12 cellular contexts compared by ENCODE assay signal in genomic region chr11:36360833-36361232, GRCh38.
A peak's percentile ranks its signal among the peaks of the same experiment; 100 is the strongest.
DNase-seq lines count a peak whose midpoint lies in the region; ATAC-seq and TF ChIP-seq lines count a peak whose summit lies in the region.
"Had no signal": no experiment of that assay in that cellular context is flagged by ENCODE, and none has a peak within 500 bp of the region (broad histone marks: within the 10 kb centered on the region; RNA-seq: fewer than 3 reads in every experiment).

No MANE protein-coding gene starts in this region.

- H3K4me3 ChIP-seq in breast epithelium, result no peak overlapping the region
- H3K4me3 ChIP-seq in SJSA1, result no peak overlapping the region
- no peak overlapping the region for H3K4me3 ChIP-seq in vagina
- H3K4me3 ChIP-seq: adrenal gland had no signal

- CTCF ChIA-PET in MCF 10A (lab: Yijun Ruan, JAX), result interaction anchor here (1.3 kb wide), 1 partner anchor 118 kb away, joined by 5 read pairs; no protein-coding TSS in a partner anchor

- no peak for DNase-seq in MCF 10A (ENCODE audit: unreplicated experiment)
- no peak for DNase-seq in breast epithelium (ENCODE audit: low spot score in 2 of 2)
- DNase-seq in SJSA1 (ENCODE audit: low read depth in 1 of 2, low spot score in 2 of 2), result peak in 1 of 2 experiments; percentile 48
- no peak for DNase-seq in foreskin keratinocyte
- no peak for DNase-seq in vagina (ENCODE audit: extremely low spot score in 2 of 2)
- no peak for DNase-seq in mucosa of gallbladder (ENCODE audit: low spot score)
- DNase-seq: activated CD8-positive, alpha-beta memory T cell treated with anti-CD3 and anti-CD28 coated beads, Interleukin-2, amount 50 U/mL, for 48 hours; adrenal gland; NCI-H1105 treated with DMSO at 0.1 percent for 48 hours; NCI-H510A treated with DMSO at 0.1 percent for 48 hours had no signal

- H3K36me3 ChIP-seq in breast epithelium (no peaks in the 10 kb centered on the region), SJSA1 (no peaks in the 10 kb centered on the region), vagina (no peaks in the 10 kb centered on the region)
- H3K36me3 ChIP-seq: adrenal gland had no signal

- no peak for TF ChIP-seq CTCF in MCF 10A (IDR thresholded peaks at IDR 0.05; ENCODE audit: unreplicated experiment)
- TF ChIP-seq CTCF in breast epithelium (IDR thresholded peaks at IDR 0.05), result no peak
- no peak for TF ChIP-seq CTCF in foreskin keratinocyte (conservative IDR thresholded peaks at IDR 0.05)
- TF ChIP-seq CTCF in vagina (IDR thresholded peaks at IDR 0.05), result no peak

- H3K4me1 ChIP-seq in breast epithelium (no peaks in the 10 kb centered on the region), SJSA1 (replicated peaks) (peaks cover 61% of the 10 kb centered on the region), foreskin keratinocyte (peaks cover 45% of the 10 kb centered on the region), vagina (peaks cover 54% of the 10 kb centered on the region)

- no peaks in the 10 kb centered on the region for H3K27me3 ChIP-seq in breast epithelium
- no peaks in the 10 kb centered on the region for H3K27me3 ChIP-seq in SJSA1 (replicated peaks)
- H3K27me3 ChIP-seq in foreskin keratinocyte, result no peaks in the 10 kb centered on the region
- no peaks in the 10 kb centered on the region for H3K27me3 ChIP-seq in vagina

- POLR2A ChIA-PET in MCF 10A (lab: Yijun Ruan, JAX), result interaction anchor here (0.8 kb wide), 1 partner anchor 95 kb away, joined by 3 read pairs; no protein-coding TSS in a partner anchor

- ATAC-seq in foreskin keratinocyte, result no peak
- no peak for ATAC-seq in GM21786 (IDR thresholded peaks at IDR 0.05; ENCODE audit: unreplicated experiment)
- no peak for ATAC-seq in HG03342 (IDR thresholded peaks at IDR 0.05; ENCODE audit: unreplicated experiment)

- H3K4me3 Mint-ChIP-seq in MCF 10A (ENCODE audit: unreplicated experiment), result no peak overlapping the region

- no peaks in the 10 kb centered on the region for H3K9me3 Mint-ChIP-seq in MCF 10A (ENCODE audit: unreplicated experiment)

- H3K36me3 Mint-ChIP-seq in MCF 10A (ENCODE audit: insufficient read depth, unreplicated experiment), result no peaks in the 10 kb centered on the region

- H3K27ac ChIP-seq in breast epithelium (no peak overlapping the region), SJSA1 (peak overlapping the region; percentile 97), foreskin keratinocyte (peak overlapping the region; percentile 98), vagina (peak overlapping the region; percentile 75)
- H3K27ac ChIP-seq: adrenal gland had no signal

- H3K9me3 ChIP-seq in breast epithelium (no peaks in the 10 kb centered on the region), SJSA1 (replicated peaks) (no peaks in the 10 kb centered on the region), vagina (no peaks in the 10 kb centered on the region)
- H3K9me3 ChIP-seq: adrenal gland had no signal

- BruUV-seq in MCF 10A (replicated peaks; lab: Mats Ljungman, UMichigan), result no TSS peak

- TF ChIP-seq POLR2A in breast epithelium (IDR thresholded peaks at IDR 0.05) (no peak), vagina (IDR thresholded peaks at IDR 0.05) (no peak)

- H3K27ac Mint-ChIP-seq in MCF 10A (ENCODE audit: low read depth, unreplicated experiment), result peak overlapping the region; percentile 69

- intact Hi-C loops in MCF 10A (cut with micrococcal nuclease), result no loop called here
- intact Hi-C loops in breast epithelium (cut with DNase I; ENCODE audit: low total_unique reads), result no loop called here
- intact Hi-C loops in vagina (cut with DNase I), result no loop called here

- H3K27me3 Mint-ChIP-seq in MCF 10A (ENCODE audit: insufficient read depth, unreplicated experiment), result no peaks in the 10 kb centered on the region

- peaks cover 32% of the 10 kb centered on the region for H3K4me1 Mint-ChIP-seq in MCF 10A (ENCODE audit: insufficient read depth, unreplicated experiment)

Comparison
In these comparisons a context has a peak if more than half of its experiments do, and no peak if none do; other contexts are left out.
1. H3K27ac ChIP-seq: peak in SJSA1 (single experiment), foreskin keratinocyte (single experiment) and vagina (single experiment); none in breast epithelium (0 of 2).